Comparison of ENCODE assay signal across 13 cellular contexts in genomic region chr3:152287898-152288576, GRCh38. TPM values are rescaled to one million over a fixed set of nuclear protein-coding genes. Genes with fewer than 3 reads are reported as not detected.
DNase-seq lines count a peak whose midpoint lies in the region; ATAC-seq and TF ChIP-seq lines count a peak whose summit lies in the region.
"Had no signal": no experiment of that assay in that cellular context is flagged by ENCODE, and none has a peak within 500 bp of the region (broad histone marks: within the 10 kb centered on the region; RNA-seq: fewer than 3 reads in every experiment).

No MANE protein-coding gene starts in this region.

- no peak for TF ChIP-seq CTCF in HFFc6 (IDR thresholded peaks at IDR 0.05)
- no peak for TF ChIP-seq CTCF in GM10266 (IDR thresholded peaks at IDR 0.05; ENCODE audit: control insufficient read depth, insufficient read depth, low read depth, missing control alignments)

- H3K36me3 ChIP-seq in CD4-positive, CD25-positive, alpha-beta regulatory T cell (ENCODE audit: control insufficient read depth, insufficient read depth, low read length) = no peaks in the 10 kb centered on the region
- no peaks in the 10 kb centered on the region for H3K36me3 ChIP-seq in naive thymus-derived CD4-positive, alpha-beta T cell (ENCODE audit: control insufficient read depth in 2 of 3, insufficient read depth in 3 of 3, low read length in 3 of 3)
- H3K36me3 ChIP-seq: thyroid gland had no signal

- H3K4me1 ChIP-seq in CD4-positive, CD25-positive, alpha-beta regulatory T cell (ENCODE audit: control insufficient read depth, insufficient read depth, low read length, poor library complexity, severe bottlenecking) = peaks cover 91% of the 10 kb centered on the region
- peaks cover 52 to 82% of the 10 kb centered on the region in 2 donors for H3K4me1 ChIP-seq in naive thymus-derived CD4-positive, alpha-beta T cell (ENCODE audit: control insufficient read depth in 2 of 2, insufficient read depth in 2 of 2, low read length in 2 of 2)

- H3K9me3 Mint-ChIP-seq in CD4-positive, CD25-positive, alpha-beta regulatory T cell = no peaks in the 10 kb centered on the region
- H3K9me3 Mint-ChIP-seq in HFFc6 = no peaks in the 10 kb centered on the region
- no peaks in the 10 kb centered on the region for H3K9me3 Mint-ChIP-seq in activated naive CD8-positive, alpha-beta T cell treated with anti-CD3 and anti-CD28 coated beads, Interleukin-2, amount 50 U/mL, for 24 hours
- no peaks in the 10 kb centered on the region for H3K9me3 Mint-ChIP-seq in naive thymus-derived CD4-positive, alpha-beta T cell

- H3K27ac ChIP-seq in CD4-positive, CD25-positive, alpha-beta regulatory T cell (ENCODE audit: insufficient read depth, low read length, poor library complexity, severe bottlenecking) = peak overlapping the region; percentile 53
- H3K27ac ChIP-seq in naive thymus-derived CD4-positive, alpha-beta T cell (ENCODE audit: low read depth, low read length) = peak overlapping the region; percentile 58
- H3K27ac ChIP-seq: thyroid gland had no signal

- H3K4me1 Mint-ChIP-seq in CD4-positive, CD25-positive, alpha-beta regulatory T cell = peaks cover 56 to 88% (median 75%) of the 10 kb centered on the region in 4 donors
- peaks cover 87% of the 10 kb centered on the region for H3K4me1 Mint-ChIP-seq in HFFc6 (ENCODE audit: low read depth)
- H3K4me1 Mint-ChIP-seq in activated naive CD8-positive, alpha-beta T cell treated with anti-CD3 and anti-CD28 coated beads, Interleukin-2, amount 50 U/mL, for 24 hours = peaks cover 92% of the 10 kb centered on the region
- peaks cover 51 to 96% (median 84%) of the 10 kb centered on the region in 7 donors for H3K4me1 Mint-ChIP-seq in naive thymus-derived CD4-positive, alpha-beta T cell

- intact Hi-C loops in naive thymus-derived CD4-positive, alpha-beta T cell (cut with micrococcal nuclease) = loop anchor here (1.0 to 5.0 kb wide), 3 partner anchors 9 to 211 kb away; no protein-coding TSS in a partner anchor

- H3K27ac Mint-ChIP-seq in CD4-positive, CD25-positive, alpha-beta regulatory T cell = peak overlapping the region in 2 of 3 donors; percentile 26 to 63
- H3K27ac Mint-ChIP-seq in HFFc6 = peak overlapping the region; percentile 81
- peak overlapping the region; percentile 72 for H3K27ac Mint-ChIP-seq in activated naive CD8-positive, alpha-beta T cell treated with anti-CD3 and anti-CD28 coated beads, Interleukin-2, amount 50 U/mL, for 24 hours
- peak overlapping the region in 8 of 9 donors; percentile 43 to 87 (median 64) for H3K27ac Mint-ChIP-seq in naive thymus-derived CD4-positive, alpha-beta T cell

- ATAC-seq in CD4-positive, CD25-positive, alpha-beta regulatory T cell (ENCODE audit: low read depth in 2 of 2) = no peak
- no peak for ATAC-seq in activated naive CD8-positive, alpha-beta T cell treated with anti-CD3 and anti-CD28 coated beads, Interleukin-2, amount 50 U/mL, for 24 hours
- no peak for ATAC-seq in naive thymus-derived CD4-positive, alpha-beta T cell
- no peak for ATAC-seq in HG03460 (IDR thresholded peaks at IDR 0.05; ENCODE audit: unreplicated experiment)
- ATAC-seq: left colon had no signal

- peak overlapping the region; percentile 71 for H3K4me3 ChIP-seq in CD4-positive, CD25-positive, alpha-beta regulatory T cell (ENCODE audit: low read depth, low read length)
- peak overlapping the region; percentile 10 for H3K4me3 ChIP-seq in naive thymus-derived CD4-positive, alpha-beta T cell (ENCODE audit: low read length)
- H3K4me3 ChIP-seq: thyroid gland had no signal

- CTCF ChIA-PET in naive thymus-derived CD4-positive, alpha-beta T cell (lab: Charles Lee) = interaction anchor here (0.6 to 1.4 kb wide), 3 partner anchors 15 to 55 kb away, joined by 3 to 5 read pairs (median 3); no protein-coding TSS in a partner anchor

- no peaks in the 10 kb centered on the region for H3K27me3 Mint-ChIP-seq in CD4-positive, CD25-positive, alpha-beta regulatory T cell
- no peaks in the 10 kb centered on the region; the same call in 1 of the 2 replicates for H3K27me3 Mint-ChIP-seq in HFFc6 (ENCODE audit: insufficient read depth)
- no peaks in the 10 kb centered on the region for H3K27me3 Mint-ChIP-seq in activated naive CD8-positive, alpha-beta T cell treated with anti-CD3 and anti-CD28 coated beads, Interleukin-2, amount 50 U/mL, for 24 hours
- no peaks in the 10 kb centered on the region for H3K27me3 Mint-ChIP-seq in naive thymus-derived CD4-positive, alpha-beta T cell

- POLR2A ChIA-PET in naive thymus-derived CD4-positive, alpha-beta T cell (lab: Charles Lee) = interaction anchor here (1.2 to 2.8 kb wide), 2 partner anchors 19 to 94 kb away, joined by 3 to 14 read pairs; partner anchors contain the start of gene MBNL1

- H3K36me3 Mint-ChIP-seq in CD4-positive, CD25-positive, alpha-beta regulatory T cell = no peaks in the 10 kb centered on the region
- peaks cover 17% of the 10 kb centered on the region for H3K36me3 Mint-ChIP-seq in HFFc6 (ENCODE audit: low read depth)
- peaks cover 13% of the 10 kb centered on the region for H3K36me3 Mint-ChIP-seq in activated naive CD8-positive, alpha-beta T cell treated with anti-CD3 and anti-CD28 coated beads, Interleukin-2, amount 50 U/mL, for 24 hours (ENCODE audit: low read depth)
- H3K36me3 Mint-ChIP-seq in naive thymus-derived CD4-positive, alpha-beta T cell = peaks cover 0 to 6% (median 1%) of the 10 kb centered on the region in 5 donors

- no peak for DNase-seq in CD4-positive, CD25-positive, alpha-beta regulatory T cell
- DNase-seq in HFFc6 (peak; percentile 54), GM10266 (ENCODE audit: extremely low spot score) (no peak), pons (ENCODE audit: low spot score) (no peak), NCI-H774 (lab: John Stamatoyannopoulos, UW) (no peak)
- no peak for DNase-seq in activated naive CD8-positive, alpha-beta T cell treated with anti-CD3 and anti-CD28 coated beads, Interleukin-2, amount 50 U/mL, for 24 hours
- DNase-seq in naive thymus-derived CD4-positive, alpha-beta T cell = no peak
- DNase-seq: C1 segment of cervical spinal cord, left colon, NCI-H510A treated with DMSO at 0.1 percent for 48 hours, occipital lobe, thyroid gland had no signal

- H3K9me3 ChIP-seq in CD4-positive, CD25-positive, alpha-beta regulatory T cell (ENCODE audit: control insufficient read depth in 2 of 2, low read length in 2 of 2) = no peaks in the 10 kb centered on the region
- H3K9me3 ChIP-seq in naive thymus-derived CD4-positive, alpha-beta T cell (ENCODE audit: control insufficient read depth in 2 of 3, low read length in 3 of 3) = no peaks in the 10 kb centered on the region
- H3K9me3 ChIP-seq: thyroid gland had no signal

- peak overlapping the region; percentile 28 to 90 (median 76) for H3K4me3 Mint-ChIP-seq in CD4-positive, CD25-positive, alpha-beta regulatory T cell
- H3K4me3 Mint-ChIP-seq in HFFc6 = peak overlapping the region; percentile 73
- peak overlapping the region; percentile 44 for H3K4me3 Mint-ChIP-seq in activated naive CD8-positive, alpha-beta T cell treated with anti-CD3 and anti-CD28 coated beads, Interleukin-2, amount 50 U/mL, for 24 hours
- peak overlapping the region; percentile 51 to 81 (median 68) for H3K4me3 Mint-ChIP-seq in naive thymus-derived CD4-positive, alpha-beta T cell

- no peaks in the 10 kb centered on the region for H3K27me3 ChIP-seq in CD4-positive, CD25-positive, alpha-beta regulatory T cell (ENCODE audit: control insufficient read depth, insufficient read depth, low read length)
- no peaks in the 10 kb centered on the region for H3K27me3 ChIP-seq in naive thymus-derived CD4-positive, alpha-beta T cell (ENCODE audit: control insufficient read depth in 2 of 2, insufficient read depth in 2 of 2, low read length in 2 of 2)
- H3K27me3 ChIP-seq: thyroid gland had no signal

RNA-seq across cellular contexts. Expression of gene MBNL1, which starts 19.3 kb away (rescaled TPM):
- total RNA-seq in CD4-positive, CD25-positive, alpha-beta regulatory T cell = 726 TPM
- 100 to 1,000 TPM; 221 to 262 (median 237) TPM for polyA plus RNA-seq in CD4-positive, CD25-positive, alpha-beta regulatory T cell
- total RNA-seq in HFFc6 (2021; fragmentation: NEBNext Ultra II Directional; extraction: Animal tissue kit (Norgen Biotek cat#: 25700)) = 100 to 1,000 TPM; 200 to 291 (median 244) TPM
- 100 to 1,000 TPM; 459 to 675 (median 508) TPM for total RNA-seq in naive thymus-derived CD4-positive, alpha-beta T cell
- polyA plus RNA-seq in naive thymus-derived CD4-positive, alpha-beta T cell = 100 to 1,000 TPM; 371 to 389 TPM
